Comparison of ENCODE assay signal across 22 cellular contexts in the genomic region with DNA sequence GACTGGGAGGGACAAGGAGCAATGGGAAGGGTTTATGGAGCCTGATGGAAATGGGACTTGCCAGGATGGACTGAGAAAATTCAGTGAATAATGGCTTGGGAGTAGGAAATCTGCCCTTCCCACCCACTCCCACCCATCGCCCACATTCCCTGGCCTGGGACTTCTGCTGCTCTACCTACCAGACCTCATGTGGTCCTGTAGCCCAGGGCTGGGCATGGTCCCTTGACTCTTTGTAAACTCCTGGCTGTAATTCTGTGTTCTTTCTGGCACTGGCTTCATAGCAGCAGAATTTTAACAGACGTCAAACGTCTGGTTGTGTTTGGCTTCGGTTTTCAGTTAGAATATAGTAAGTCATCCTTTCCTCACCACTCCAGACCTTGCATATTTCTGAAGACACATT.
"Had no signal": no experiment of that assay in that cellular context is flagged by ENCODE, and none has a peak within 500 bp of the region (broad histone marks: within the 10 kb centered on the region; RNA-seq: fewer than 3 reads in every experiment).

No MANE protein-coding gene starts in this region.

- H3K4me1 ChIP-seq: adrenal gland had no signal

- H3K36me3 ChIP-seq: adrenal gland, cardiac muscle cell, stomach, tibial nerve, WERI-Rb-1 had no signal

- FAIRE-seq: colon, endometrium, islet of Langerhans, small intestine had no signal

- H3K27me3 ChIP-seq: adrenal gland, cardiac muscle cell, stomach, tibial nerve had no signal

- H3K27ac ChIP-seq: cardiac muscle cell, WERI-Rb-1 had no signal

- DNase-seq: activated CD4-positive, alpha-beta T cell treated with anti-CD3 and anti-CD28 coated beads for 1 hour; activated CD8-positive, alpha-beta memory T cell treated with anti-CD3 and anti-CD28 coated beads for 24 hours; activated gamma-delta T cell; activated T-cell treated with anti-CD3 and anti-CD28 coated beads, Interleukin-2, amount 50 U/mL, for 72 hours; adrenal gland; hippocampal formation; left cardiac atrium; nucleus accumbens; small intestine; stimulated activated CD4-positive, alpha-beta T cell treated with anti-CD3 and anti-CD28 coated beads, Interleukin-4, amount 100 ng/mL, for 24 hours; stomach; SW 1271; WERI-Rb-1 had no signal

- H3K36me3 Mint-ChIP-seq: activated naive CD4-positive, alpha-beta T cell treated with anti-CD3 and anti-CD28 coated beads, Interleukin-2, amount 50 U/mL, for 72 hours; stimulated activated effector memory CD8-positive, alpha-beta T cell treated with anti-CD3 and anti-CD28 coated beads, Interleukin-12 subunit alpha, Interleukin-12 subunit beta, amount 100 ng/mL, for 72 hours had no signal

- H3K4me3 ChIP-seq: adrenal gland, cardiac muscle cell, lung, stomach, tibial nerve had no signal

- H3K9me3 ChIP-seq: adrenal gland, stomach, tibial nerve had no signal

- H3K4me3 Mint-ChIP-seq: activated T-cell treated with anti-CD3 and anti-CD28 coated beads, Interleukin-2, amount 50 U/mL, for 72 hours; nephron; stimulated activated effector memory CD8-positive, alpha-beta T cell treated with anti-CD3 and anti-CD28 coated beads, Interleukin-12 subunit alpha, Interleukin-12 subunit beta, amount 100 ng/mL, for 72 hours had no signal

- ATAC-seq: activated naive CD4-positive, alpha-beta T cell treated with anti-CD3 and anti-CD28 coated beads, Interleukin-2, amount 50 U/mL, for 72 hours; activated T-cell treated with anti-CD3 and anti-CD28 coated beads, Interleukin-2, amount 50 U/mL, for 72 hours; stimulated activated effector memory CD8-positive, alpha-beta T cell treated with anti-CD3 and anti-CD28 coated beads, Interleukin-12 subunit alpha, Interleukin-12 subunit beta, amount 100 ng/mL, for 72 hours had no signal

- H3K27ac Mint-ChIP-seq: activated naive CD4-positive, alpha-beta T cell treated with anti-CD3 and anti-CD28 coated beads, Interleukin-2, amount 50 U/mL, for 72 hours; activated T-cell treated with anti-CD3 and anti-CD28 coated beads, Interleukin-2, amount 50 U/mL, for 72 hours; nephron; stimulated activated effector memory CD8-positive, alpha-beta T cell treated with anti-CD3 and anti-CD28 coated beads, Interleukin-12 subunit alpha, Interleukin-12 subunit beta, amount 100 ng/mL, for 72 hours had no signal

- H3K9me3 Mint-ChIP-seq: activated naive CD4-positive, alpha-beta T cell treated with anti-CD3 and anti-CD28 coated beads, Interleukin-2, amount 50 U/mL, for 72 hours; activated T-cell treated with anti-CD3 and anti-CD28 coated beads, Interleukin-2, amount 50 U/mL, for 72 hours; nephron; stimulated activated effector memory CD8-positive, alpha-beta T cell treated with anti-CD3 and anti-CD28 coated beads, Interleukin-12 subunit alpha, Interleukin-12 subunit beta, amount 100 ng/mL, for 72 hours had no signal
